Comparison of ENCODE assay signal across 17 cellular contexts in genomic region chr16:17356243-17356933, GRCh38.
DNase-seq lines count a peak whose midpoint lies in the region; ATAC-seq, FAIRE-seq and TF ChIP-seq lines count a peak whose summit lies in the region.
"Had no signal": no experiment of that assay in that cellular context is flagged by ENCODE, and none has a peak within 500 bp of the region (broad histone marks: within the 10 kb centered on the region; RNA-seq: fewer than 3 reads in every experiment).

No MANE protein-coding gene starts in this region.

- no peak for TF ChIP-seq POLR2A in A549 (IDR thresholded peaks at IDR 0.05; ENCODE audit: low read length)

- H3K4me2 ChIP-seq in A549 (no peak overlapping the region), hepatocyte (peak overlapping the region; percentile 0)

- no peaks in the 10 kb centered on the region for H3K4me1 ChIP-seq in A549
- H3K4me1 ChIP-seq in CD4-positive, alpha-beta memory T cell (ENCODE audit: insufficient read depth, low read length) = peaks cover 60% of the 10 kb centered on the region
- H3K4me1 ChIP-seq in hepatocyte (ENCODE audit: insufficient read depth) = no peaks in the 10 kb centered on the region
- H3K4me1 ChIP-seq in neutrophil (ENCODE audit: control insufficient read depth in 1 of 2, insufficient read depth in 1 of 2, low read depth in 1 of 2, low read length in 1 of 2) = peaks cover 95 to 100% of the 10 kb centered on the region in 2 experiments

- POLR2A ChIA-PET in A549 (lab: Yijun Ruan, JAX) = no interaction called here
- POLR2A ChIA-PET in CD4-positive, alpha-beta memory T cell (lab: Charles Lee; ENCODE audit: partially characterized antibody) = interaction anchor here (2.2 to 8.8 kb wide), 2 partner anchors 9 to 13 kb away, joined by 6 to 113 read pairs; no protein-coding TSS in a partner anchor

- no peaks in the 10 kb centered on the region for H3K27me3 ChIP-seq in CD4-positive, alpha-beta memory T cell (ENCODE audit: insufficient read depth, low read length)
- H3K27me3 ChIP-seq in hepatocyte (no peaks in the 10 kb centered on the region), neutrophil (no peaks in the 10 kb centered on the region)

- TF ChIP-seq RAD21 in A549 (conservative IDR thresholded peaks at IDR 0.05 in 1 of 2, IDR thresholded peaks at IDR 0.05 in 1 of 2) = no peak

- intact Hi-C loops in CD4-positive, alpha-beta memory T cell (cut with micrococcal nuclease) = no loop called here

- no peaks in the 10 kb centered on the region for H3K9me3 Mint-ChIP-seq in CD4-positive, alpha-beta memory T cell

- H3K27ac ChIP-seq in A549 = no peak overlapping the region
- H3K27ac ChIP-seq in CD4-positive, alpha-beta memory T cell (ENCODE audit: low read depth, low read length) = no peak overlapping the region
- H3K27ac ChIP-seq in hepatocyte = peak overlapping the region; percentile 19
- peak overlapping the region; percentile 86 for H3K27ac ChIP-seq in neutrophil
- H3K27ac ChIP-seq: GM23248 had no signal

- H3K27ac Mint-ChIP-seq in CD4-positive, alpha-beta memory T cell = peak overlapping the region in 5 of 7 donors; percentile 29 to 82 (median 31)

- H3K36me3 Mint-ChIP-seq in CD4-positive, alpha-beta memory T cell = peaks cover 1 to 10% of the 10 kb centered on the region in 2 donors

- peaks cover 3% of the 10 kb centered on the region for H3K36me3 ChIP-seq in CD4-positive, alpha-beta memory T cell (ENCODE audit: insufficient read depth, low read length)
- H3K36me3 ChIP-seq in hepatocyte (replicated peaks; ENCODE audit: insufficient read depth, low read depth) (no peaks in the 10 kb centered on the region), neutrophil (no peaks in the 10 kb centered on the region)

- CTCF ChIA-PET in A549 (lab: Yijun Ruan, JAX) = interaction anchor here (0.6 kb wide), 1 partner anchor 26 kb away, joined by 3 read pairs; no protein-coding TSS in a partner anchor
- CTCF ChIA-PET in CD4-positive, alpha-beta memory T cell (lab: Charles Lee; ENCODE audit: partially characterized antibody) = interaction anchor here (0.9 to 1.4 kb wide), 3 partner anchors 9 to 112 kb away, joined by 3 read pairs; no protein-coding TSS in a partner anchor

- H3K4me3 ChIP-seq in A549 = no peak overlapping the region
- H3K4me3 ChIP-seq in CD4-positive, alpha-beta memory T cell (ENCODE audit: low read length in 2 of 2) = no peak overlapping the region
- no peak overlapping the region for H3K4me3 ChIP-seq in hepatocyte
- peak overlapping the region in 1 of 2 experiments; percentile 39 for H3K4me3 ChIP-seq in neutrophil (ENCODE audit: low read depth in 1 of 2, low read length in 1 of 2)
- H3K4me3 ChIP-seq: GM23248 had no signal

- WGBS in A549 (ENCODE audit: missing lambda C conversion rate) = 29% methylated on average over 11 of the region's 11 CpGs
- WGBS in hepatocyte (ENCODE audit: low lambda C conversion rate, missing lambda C conversion rate) = 59% methylated on average over 11 of the region's 11 CpGs

- no peak overlapping the region for H2AFZ ChIP-seq in hepatocyte
- H2AFZ ChIP-seq: GM23248 had no signal

- H3K9me3 ChIP-seq in A549 = no peaks in the 10 kb centered on the region
- no peaks in the 10 kb centered on the region for H3K9me3 ChIP-seq in CD4-positive, alpha-beta memory T cell (ENCODE audit: control insufficient read depth in 1 of 2, low read length in 2 of 2)
- H3K9me3 ChIP-seq in hepatocyte (ENCODE audit: low read depth) = no peaks in the 10 kb centered on the region
- H3K9me3 ChIP-seq in neutrophil = no peaks in the 10 kb centered on the region

- ATAC-seq in A549 (no peak), GM21423 (IDR thresholded peaks at IDR 0.05; ENCODE audit: unreplicated experiment) (no peak), GM19395 (IDR thresholded peaks at IDR 0.05; ENCODE audit: unreplicated experiment) (no peak)

- H3K4me1 Mint-ChIP-seq in CD4-positive, alpha-beta memory T cell = peaks cover 56 to 88% (median 62%) of the 10 kb centered on the region in 4 donors

- H3K9me2 ChIP-seq in hepatocyte (replicated peaks; ENCODE audit: insufficient read depth) = no peaks in the 10 kb centered on the region

- no peaks in the 10 kb centered on the region for H4K20me1 ChIP-seq in hepatocyte (ENCODE audit: insufficient read depth, poor library complexity, severe bottlenecking)

- TF ChIP-seq EP300 in A549 (IDR thresholded peaks at IDR 0.05) = no peak

- no peak for FAIRE-seq in A549 (lab: Jason Lieb, UNC)
- FAIRE-seq: A204.1 had no signal

- H3K27me3 Mint-ChIP-seq in CD4-positive, alpha-beta memory T cell = no peaks in the 10 kb centered on the region

- peaks cover 8% of the 10 kb centered on the region for H3K79me2 ChIP-seq in hepatocyte

- no peak overlapping the region for H3K4me3 Mint-ChIP-seq in CD4-positive, alpha-beta memory T cell

- no peak for TF ChIP-seq CTCF in A549 (IDR thresholded peaks at IDR 0.05)
- no peak for TF ChIP-seq CTCF in hepatocyte (IDR thresholded peaks at IDR 0.05; ENCODE audit: poor library complexity)
- TF ChIP-seq CTCF in neutrophil (IDR thresholded peaks at IDR 0.05) = no peak
- TF ChIP-seq CTCF in GM10266 (IDR thresholded peaks at IDR 0.05; ENCODE audit: control insufficient read depth, insufficient read depth, low read depth, missing control alignments) = no peak

- no peak for DNase-seq in A549 (ENCODE audit: low read depth in 1 of 2, low spot score in 1 of 2)
- DNase-seq in CD4-positive, alpha-beta memory T cell = no peak
- DNase-seq in hepatocyte (ENCODE audit: low spot score) = no peak
- no peak for DNase-seq in C1 segment of cervical spinal cord (lab: John Stamatoyannopoulos, UW)
- no peak for DNase-seq in GM10266 (ENCODE audit: extremely low spot score)
- DNase-seq: GM23248; HCEC 1CT; IMR-90; Karpas-422; MM.1S; NCI-H1092 treated with DMSO at 0.1 percent for 48 hours; NK-92 treated with Interleukin-12 subunit alpha and Interleukin-12 subunit beta, amount 100 ng/mL, for 24 hours; SHP77 had no signal

TF ChIP-seq in A549, 52 proteins besides CTCF, POLR2A, EP300 and RAD21:
- TF ChIP-seq NFE2L2 (conservative IDR thresholded peaks at IDR 0.05; ENCODE audit: low read length) = no peak
- no peak for TF ChIP-seq BHLHE40 (IDR thresholded peaks at IDR 0.05; ENCODE audit: low read depth, low read length)
- no peak for TF ChIP-seq FOXS1 (CRISPR knock-in tag; IDR thresholded peaks at IDR 0.05)
- peak; percentile 2 for TF ChIP-seq MAFK (IDR thresholded peaks at IDR 0.05; ENCODE audit: partially characterized antibody)

Comparison
In these comparisons a context has a peak if more than half of its experiments do, and no peak if none do; other contexts are left out.
1. H3K27ac ChIP-seq: peak in hepatocyte (single experiment) and neutrophil (single experiment); none in A549 (0 of 2) and CD4-positive, alpha-beta memory T cell (single experiment).